Comparison of ENCODE assay signal across 15 cellular contexts in genomic region chr2:134462275-134462674, GRCh38.
DNase-seq lines count a peak whose midpoint lies in the region; ATAC-seq and TF ChIP-seq lines count a peak whose summit lies in the region.
"Had no signal": no experiment of that assay in that cellular context is flagged by ENCODE, and none has a peak within 500 bp of the region (broad histone marks: within the 10 kb centered on the region; RNA-seq: fewer than 3 reads in every experiment).

No MANE protein-coding gene starts in this region.

- ATAC-seq in memory B cell (ENCODE audit: low read depth): no peak
- ATAC-seq in stimulated activated effector memory CD8-positive, alpha-beta T cell treated with anti-CD3 and anti-CD28 coated beads, Interleukin-12 subunit alpha, Interleukin-12 subunit beta, amount 100 ng/mL, for 72 hours: no peak
- ATAC-seq: CD8-positive, alpha-beta T cell had no signal

- in situ Hi-C loops in mammary epithelial cell (cut with MboI; ENCODE audit: low sequenced_read_pairs in 2 of 2): loop anchor here (5.0 kb wide), 1 partner anchor 440 kb away; no protein-coding TSS in a partner anchor

- no peaks in the 10 kb centered on the region for H3K36me3 Mint-ChIP-seq in MCF 10A (ENCODE audit: insufficient read depth, unreplicated experiment)
- peaks cover 4% of the 10 kb centered on the region for H3K36me3 Mint-ChIP-seq in memory B cell
- no peaks in the 10 kb centered on the region for H3K36me3 Mint-ChIP-seq in stimulated activated effector memory CD8-positive, alpha-beta T cell treated with anti-CD3 and anti-CD28 coated beads, Interleukin-12 subunit alpha, Interleukin-12 subunit beta, amount 100 ng/mL, for 72 hours
- H3K36me3 Mint-ChIP-seq: CD8-positive, alpha-beta T cell had no signal

- H3K27ac ChIP-seq in mammary epithelial cell (ENCODE audit: insufficient read depth, low read depth, low read length): no peak overlapping the region
- H3K27ac ChIP-seq in vagina: no peak overlapping the region
- H3K27ac ChIP-seq: 22Rv1, GM23248 had no signal

- CTCF ChIA-PET in MCF 10A (lab: Yijun Ruan, JAX): interaction anchor here (0.6 to 4.3 kb wide), 4 partner anchors 11 to 383 kb away, joined by 3 to 35 read pairs (median 14); no protein-coding TSS in a partner anchor
- CTCF ChIA-PET in mammary epithelial cell (lab: Charles Lee; ENCODE audit: low non-redundant PET): no interaction called here

- H3K27ac Mint-ChIP-seq in MCF 10A (ENCODE audit: low read depth, unreplicated experiment) (peak overlapping the region; percentile 26), memory B cell (peak overlapping the region; percentile 15)
- H3K27ac Mint-ChIP-seq in stimulated activated effector memory CD8-positive, alpha-beta T cell treated with anti-CD3 and anti-CD28 coated beads, Interleukin-12 subunit alpha, Interleukin-12 subunit beta, amount 100 ng/mL, for 72 hours: peak overlapping the region; percentile 43
- H3K27ac Mint-ChIP-seq: B cell; CD8-positive, alpha-beta T cell had no signal

- H3K4me1 Mint-ChIP-seq in MCF 10A (ENCODE audit: insufficient read depth, unreplicated experiment) (peaks cover 8% of the 10 kb centered on the region), memory B cell (peaks cover 12% of the 10 kb centered on the region)
- no peaks in the 10 kb centered on the region for H3K4me1 Mint-ChIP-seq in stimulated activated effector memory CD8-positive, alpha-beta T cell treated with anti-CD3 and anti-CD28 coated beads, Interleukin-12 subunit alpha, Interleukin-12 subunit beta, amount 100 ng/mL, for 72 hours

- H3K4me3 ChIP-seq in mammary epithelial cell (replicated peaks in 1 of 3; ENCODE audit: insufficient read depth in 1 of 3, low read depth in 2 of 3, low read length in 3 of 3) (no peak overlapping the region), vagina (no peak overlapping the region)
- H3K4me3 ChIP-seq: BLaER1 treated with 17β-estradiol and CSF1 and Interleukin-3, amounts not matched to agents 10 nM and 100 nM; GM23248; HAP-1 had no signal

- no peak overlapping the region for H3K4me2 ChIP-seq in mammary epithelial cell (ENCODE audit: insufficient read depth, low read depth, low read length)

- no peak for TF ChIP-seq CTCF in MCF 10A (IDR thresholded peaks at IDR 0.05; ENCODE audit: unreplicated experiment)
- no peak for TF ChIP-seq CTCF in mammary epithelial cell (conservative IDR thresholded peaks at IDR 0.05 in 1 of 2, IDR thresholded peaks at IDR 0.05 in 1 of 2; ENCODE audit: extremely low read depth in 1 of 2, insufficient read depth in 1 of 2, low read depth in 1 of 2, low read length in 2 of 2)
- no peak for TF ChIP-seq CTCF in vagina (IDR thresholded peaks at IDR 0.05)

- DNase-seq in MCF 10A (ENCODE audit: unreplicated experiment): no peak
- DNase-seq in mammary epithelial cell: no peak
- no peak for DNase-seq in memory B cell (ENCODE audit: low spot score in 2 of 2)
- DNase-seq in stimulated activated effector memory CD8-positive, alpha-beta T cell treated with anti-CD3 and anti-CD28 coated beads, Interleukin-12 subunit alpha, Interleukin-12 subunit beta, amount 100 ng/mL, for 72 hours (ENCODE audit: low spot score in 2 of 2): no peak
- DNase-seq in vagina (ENCODE audit: extremely low spot score in 2 of 2): peak; percentile 67 to 70
- no peak for DNase-seq in HUDEP-2 (lab: John Stamatoyannopoulos, UW; ENCODE audit: unreplicated experiment in 76 of 76)
- no peak for DNase-seq in 8988T
- no peak for DNase-seq in SW 1271 (lab: John Stamatoyannopoulos, UW)
- DNase-seq: GM23248, IMR-90 had no signal

- no peaks in the 10 kb centered on the region for H3K79me2 ChIP-seq in mammary epithelial cell (ENCODE audit: insufficient read depth, low read length)

- H3K27me3 Mint-ChIP-seq in MCF 10A (ENCODE audit: insufficient read depth, unreplicated experiment): no peaks in the 10 kb centered on the region
- H3K27me3 Mint-ChIP-seq in memory B cell: no peaks in the 10 kb centered on the region
- H3K27me3 Mint-ChIP-seq: B cell had no signal

- H3K9me3 ChIP-seq in mammary epithelial cell (replicated peaks; ENCODE audit: insufficient read depth, low read length) (no peaks in the 10 kb centered on the region), vagina (no peaks in the 10 kb centered on the region)
- H3K9me3 ChIP-seq: BLaER1 treated with 17β-estradiol and CSF1 and Interleukin-3, amounts not matched to agents 10 nM and 100 nM; HAP-1 had no signal

- H3K9ac ChIP-seq in mammary epithelial cell (ENCODE audit: insufficient read depth, low read length): no peak overlapping the region
- H3K9ac ChIP-seq: GM23248 had no signal

- H2AFZ ChIP-seq in mammary epithelial cell (ENCODE audit: low read depth, low read length): no peak overlapping the region
- H2AFZ ChIP-seq: GM23248 had no signal

- intact Hi-C loops in MCF 10A (cut with micrococcal nuclease): loop anchor here (10.0 kb wide), 1 partner anchor 313 kb away; no protein-coding TSS in a partner anchor
- intact Hi-C loops in mammary epithelial cell (cut with micrococcal nuclease): loop anchor here (5.0 to 10.0 kb wide), 2 partner anchors 195 to 313 kb away; no protein-coding TSS in a partner anchor
- intact Hi-C loops in vagina (cut with DNase I): no loop called here

- H3K4me1 ChIP-seq in mammary epithelial cell (ENCODE audit: insufficient read depth, low read length): peaks cover 16% of the 10 kb centered on the region
- H3K4me1 ChIP-seq in vagina: no peaks in the 10 kb centered on the region
- H3K4me1 ChIP-seq: HAP-1 had no signal

- TF ChIP-seq POLR2A in vagina (IDR thresholded peaks at IDR 0.05): no peak

- no peaks in the 10 kb centered on the region for H4K20me1 ChIP-seq in mammary epithelial cell (ENCODE audit: insufficient read depth, low read length)
- H4K20me1 ChIP-seq: BLaER1 treated with 17β-estradiol and CSF1 and Interleukin-3, amounts not matched to agents 10 nM and 100 nM had no signal

- POLR2A ChIA-PET in MCF 10A (lab: Yijun Ruan, JAX): no interaction called here

- dilution Hi-C loops in mammary epithelial cell (cut with HindIII; ENCODE audit: low sequenced_read_pairs): no loop called here

- 93% methylated on average over 5 of the region's 6 CpGs for WGBS in mammary epithelial cell (ENCODE audit: low coverage, missing lambda C conversion rate)

- BruUV-seq in MCF 10A (replicated peaks; lab: Mats Ljungman, UMichigan): no TSS peak
- no TSS peak for BruUV-seq in mammary epithelial cell (replicated peaks; lab: Mats Ljungman, UMichigan)

- H3K36me3 ChIP-seq in mammary epithelial cell (ENCODE audit: insufficient read depth, low read length) (no peaks in the 10 kb centered on the region), vagina (no peaks in the 10 kb centered on the region)
- H3K36me3 ChIP-seq: BLaER1 treated with 17β-estradiol and CSF1 and Interleukin-3, amounts not matched to agents 10 nM and 100 nM; HAP-1 had no signal

- no peak overlapping the region for H3K4me3 Mint-ChIP-seq in MCF 10A (ENCODE audit: unreplicated experiment)
- H3K4me3 Mint-ChIP-seq in memory B cell: no peak overlapping the region
- no peak overlapping the region for H3K4me3 Mint-ChIP-seq in stimulated activated effector memory CD8-positive, alpha-beta T cell treated with anti-CD3 and anti-CD28 coated beads, Interleukin-12 subunit alpha, Interleukin-12 subunit beta, amount 100 ng/mL, for 72 hours
- H3K4me3 Mint-ChIP-seq: B cell; CD8-positive, alpha-beta T cell had no signal

- H3K9me3 Mint-ChIP-seq in MCF 10A (ENCODE audit: unreplicated experiment): no peaks in the 10 kb centered on the region
- H3K9me3 Mint-ChIP-seq in memory B cell: no peaks in the 10 kb centered on the region
- no peaks in the 10 kb centered on the region for H3K9me3 Mint-ChIP-seq in stimulated activated effector memory CD8-positive, alpha-beta T cell treated with anti-CD3 and anti-CD28 coated beads, Interleukin-12 subunit alpha, Interleukin-12 subunit beta, amount 100 ng/mL, for 72 hours
- H3K9me3 Mint-ChIP-seq: CD8-positive, alpha-beta T cell had no signal

- H3K27me3 ChIP-seq in mammary epithelial cell (ENCODE audit: insufficient read depth, low read length): no peaks in the 10 kb centered on the region
- H3K27me3 ChIP-seq in vagina: no peaks in the 10 kb centered on the region
- H3K27me3 ChIP-seq: BLaER1 treated with 17β-estradiol and CSF1 and Interleukin-3, amounts not matched to agents 10 nM and 100 nM had no signal

Comparison
In these comparisons a context has a peak if more than half of its experiments do, and no peak if none do; other contexts are left out.
1. DNase-seq: peak in vagina (2 of 2); none in MCF 10A (single experiment), mammary epithelial cell (single experiment), memory B cell (0 of 2), stimulated activated effector memory CD8-positive, alpha-beta T cell treated with anti-CD3 and anti-CD28 coated beads, Interleukin-12 subunit alpha, Interleukin-12 subunit beta, amount 100 ng/mL, for 72 hours (0 of 2), HUDEP-2 (0 of 76), 8988T (single experiment) and SW 1271 (0 of 2).
2. Peak in every context shown above with its lines, with median percentiles within 50 percentile points of each other: H3K27ac Mint-ChIP-seq.